Comparison of ENCODE assay signal across 18 cellular contexts in genomic region chr7:46115410-46115809, GRCh38.
DNase-seq lines count a peak whose midpoint lies in the region; ATAC-seq, FAIRE-seq and TF ChIP-seq lines count a peak whose summit lies in the region.
"Had no signal": no experiment of that assay in that cellular context is flagged by ENCODE, and none has a peak within 500 bp of the region (broad histone marks: within the 10 kb centered on the region; RNA-seq: fewer than 3 reads in every experiment).

No MANE protein-coding gene starts in this region.

- no peak overlapping the region for H3K4me3 ChIP-seq in adrenal gland
- H3K4me3 ChIP-seq: GM12878 had no signal

- intact Hi-C loops in adrenal gland (cut with DNase I): no loop called here

- H3K9me3 ChIP-seq in adrenal gland (replicated peaks in 1 of 3): peaks cover 0 to 6% (median 0%) of the 10 kb centered on the region in 3 donors

- FAIRE-seq in H54 (lab: Jason Lieb, UNC) (peak; percentile 95), frontal cortex (lab: Jason Lieb, UNC) (no peak)
- FAIRE-seq: GM12878, H1 had no signal

- no peaks in the 10 kb centered on the region for H3K36me3 ChIP-seq in adrenal gland (replicated peaks in 1 of 2)

- no peak for ATAC-seq in HG02981 (IDR thresholded peaks at IDR 0.05; ENCODE audit: unreplicated experiment)
- ATAC-seq: GM12878 had no signal

- no peak for TF ChIP-seq CTCF in adrenal gland (IDR thresholded peaks at IDR 0.05)

- H3K27ac ChIP-seq in adrenal gland: no peak overlapping the region

- peaks cover 0 to 10% of the 10 kb centered on the region in 2 donors for H3K4me1 ChIP-seq in adrenal gland (replicated peaks in 1 of 2)

- TF ChIP-seq POLR2A in H54 (IDR thresholded peaks at IDR 0.05; ENCODE audit: low read depth, low read length) (no peak), adrenal gland (IDR thresholded peaks at IDR 0.05) (no peak)

- WGBS in adrenal gland, 4 donors: 27 to 48% (median 33%) methylated on average over 3 of the region's 3 CpGs

- DNase-seq in Daoy (ENCODE audit: low read depth) (peak; percentile 47), H54 (ENCODE audit: insufficient read length, low spot score) (peak; percentile 13), adrenal gland (peak; percentile 29 to 60 (median 46)), iris pigment epithelial cell (ENCODE audit: low read depth) (peak; percentile 26), NCI-H1417 (lab: John Stamatoyannopoulos, UW) (no peak), frontal cortex (ENCODE audit: low spot score in 2 of 2) (no peak)
- no peak for DNase-seq in stimulated activated CD4-positive, alpha-beta T cell treated with anti-CD3 and anti-CD28 coated beads, Interleukin-4, amount 100 ng/mL, for 1 hour
- DNase-seq: CD4-positive, alpha-beta T cell; GDM1; NCI-H1436; NCI-H2029; NCI-H2171 treated with DMSO at 0.1 percent for 48 hours; NCI-H446 treated with DMSO at 0.1 percent for 48 hours; NCI-H748 treated with DMSO at 0.1 percent for 48 hours; OCI-M1 had no signal

- H3K27me3 ChIP-seq in adrenal gland: no peaks in the 10 kb centered on the region

Comparison
In these comparisons a context has a peak if more than half of its experiments do, and no peak if none do; other contexts are left out.
1. DNase-seq: peak in Daoy (single experiment), H54 (single experiment), adrenal gland (7 of 7) and iris pigment epithelial cell (single experiment); none in NCI-H1417 (0 of 3), frontal cortex (0 of 2) and stimulated activated CD4-positive, alpha-beta T cell treated with anti-CD3 and anti-CD28 coated beads, Interleukin-4, amount 100 ng/mL, for 1 hour (single experiment).